Comparison of ENCODE assay signal across 2 cellular contexts in genomic region chr7:73703649-73703984, GRCh38.
TF ChIP-seq lines count a peak whose summit lies in the region.

No MANE protein-coding gene starts in this region.

TF ChIP-seq in GM12891, 5 proteins besides CTCF, POLR2A, EP300 and RAD21:
- TF ChIP-seq SPI1 (IDR thresholded peaks at IDR 0.05; ENCODE audit: low read depth, low read length) = no peak
- no peak for TF ChIP-seq POU2F2 (IDR thresholded peaks at IDR 0.05; ENCODE audit: low read depth, low read length)
- no peak for TF ChIP-seq PAX5 (IDR thresholded peaks at IDR 0.05; ENCODE audit: insufficient read depth, low read length, severe bottlenecking)
- TF ChIP-seq POLR2AphosphoS5 (IDR thresholded peaks at IDR 0.05; ENCODE audit: low read depth, low read length) = no peak
- TF ChIP-seq TAF1 (IDR thresholded peaks at IDR 0.05; ENCODE audit: low read depth, low read length) = no peak

TF ChIP-seq in HepG2, 621 proteins besides CTCF, POLR2A, EP300 and RAD21:
- TF ChIP-seq ZNF704 (CRISPR knock-in tag; IDR thresholded peaks at IDR 0.05; ENCODE audit: borderline replicate concordance) = no peak
- no peak for TF ChIP-seq NCOA1 (CRISPR knock-in tag; IDR thresholded peaks at IDR 0.05)
- TF ChIP-seq SOX13 (IDR thresholded peaks at IDR 0.05) = no peak
- TF ChIP-seq SOX13 (CRISPR knock-in tag; conservative IDR thresholded peaks at IDR 0.05 in 1 of 2, IDR thresholded peaks at IDR 0.05 in 1 of 2) = no peak
- TF ChIP-seq ZNF792 (CRISPR knock-in tag; IDR thresholded peaks at IDR 0.05) = no peak
- TF ChIP-seq ZIK1 (CRISPR knock-in tag; IDR thresholded peaks at IDR 0.05; ENCODE audit: borderline replicate concordance, low read depth) = no peak
- no peak for TF ChIP-seq KDM3A (CRISPR knock-in tag; IDR thresholded peaks at IDR 0.05; ENCODE audit: low read depth)
- TF ChIP-seq RBM22 (optimal IDR thresholded peaks at IDR 0.05; ENCODE audit: low read length) = no peak
- TF ChIP-seq SRF (IDR thresholded peaks at IDR 0.05; ENCODE audit: low read depth, low read length) = no peak
- no peak for TF ChIP-seq TAF15 (IDR thresholded peaks at IDR 0.05; ENCODE audit: low read depth, low read length, poor library complexity, severe bottlenecking)
- TF ChIP-seq CSRNP2 (CRISPR knock-in tag; conservative IDR thresholded peaks at IDR 0.05; ENCODE audit: low read depth) = no peak
- TF ChIP-seq FOXP1 (IDR thresholded peaks at IDR 0.05) = no peak
- no peak for TF ChIP-seq FOXP1 (CRISPR knock-in tag; IDR thresholded peaks at IDR 0.05)
- TF ChIP-seq ZSCAN20 (CRISPR knock-in tag; IDR thresholded peaks at IDR 0.05; ENCODE audit: borderline replicate concordance) = no peak
- no peak for TF ChIP-seq MED8 (CRISPR knock-in tag; IDR thresholded peaks at IDR 0.05; ENCODE audit: insufficient replicate concordance)
- TF ChIP-seq PAX8 (CRISPR knock-in tag; IDR thresholded peaks at IDR 0.05; ENCODE audit: borderline replicate concordance) = no peak
- TF ChIP-seq AFF4 (CRISPR knock-in tag; IDR thresholded peaks at IDR 0.05) = no peak
- no peak for TF ChIP-seq SIX1 (CRISPR knock-in tag; IDR thresholded peaks at IDR 0.05; ENCODE audit: borderline replicate concordance)
- TF ChIP-seq TOPORS (CRISPR knock-in tag; IDR thresholded peaks at IDR 0.05) = no peak
